Comparison of ENCODE assay signal across 1 cellular context in the genomic region with DNA sequence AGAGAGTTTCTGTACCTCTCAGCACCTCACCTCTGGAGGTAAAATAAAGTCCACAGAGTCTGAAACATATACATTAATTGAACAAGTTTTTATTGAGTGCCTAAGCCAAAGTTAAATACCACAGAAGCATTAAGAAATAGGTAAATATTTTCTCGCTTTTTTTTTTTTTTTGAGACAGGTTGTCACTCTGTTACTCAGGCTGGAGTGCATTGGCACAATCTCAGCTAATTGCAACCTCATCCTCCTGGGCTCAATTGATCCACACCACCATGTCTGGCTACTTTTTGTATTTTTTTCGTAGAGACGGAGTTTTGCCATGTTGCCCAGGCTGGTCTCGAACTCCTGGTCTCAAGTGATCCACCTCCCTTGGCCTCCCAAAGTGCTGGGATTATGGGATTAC.
TF ChIP-seq lines count a peak whose summit lies in the region.

No MANE protein-coding gene starts in this region.

TF ChIP-seq in HepG2, 621 proteins besides CTCF, POLR2A, EP300 and RAD21:
- no peak for TF ChIP-seq TP53 (CRISPR knock-in tag; conservative IDR thresholded peaks at IDR 0.05)
- TF ChIP-seq SIX1 (CRISPR knock-in tag; IDR thresholded peaks at IDR 0.05; ENCODE audit: borderline replicate concordance): no peak
- no peak for TF ChIP-seq ZNF609 (CRISPR knock-in tag; IDR thresholded peaks at IDR 0.05; ENCODE audit: borderline replicate concordance)
- TF ChIP-seq NCOA5 (CRISPR knock-in tag; IDR thresholded peaks at IDR 0.05): no peak
- TF ChIP-seq, protein P1, sequence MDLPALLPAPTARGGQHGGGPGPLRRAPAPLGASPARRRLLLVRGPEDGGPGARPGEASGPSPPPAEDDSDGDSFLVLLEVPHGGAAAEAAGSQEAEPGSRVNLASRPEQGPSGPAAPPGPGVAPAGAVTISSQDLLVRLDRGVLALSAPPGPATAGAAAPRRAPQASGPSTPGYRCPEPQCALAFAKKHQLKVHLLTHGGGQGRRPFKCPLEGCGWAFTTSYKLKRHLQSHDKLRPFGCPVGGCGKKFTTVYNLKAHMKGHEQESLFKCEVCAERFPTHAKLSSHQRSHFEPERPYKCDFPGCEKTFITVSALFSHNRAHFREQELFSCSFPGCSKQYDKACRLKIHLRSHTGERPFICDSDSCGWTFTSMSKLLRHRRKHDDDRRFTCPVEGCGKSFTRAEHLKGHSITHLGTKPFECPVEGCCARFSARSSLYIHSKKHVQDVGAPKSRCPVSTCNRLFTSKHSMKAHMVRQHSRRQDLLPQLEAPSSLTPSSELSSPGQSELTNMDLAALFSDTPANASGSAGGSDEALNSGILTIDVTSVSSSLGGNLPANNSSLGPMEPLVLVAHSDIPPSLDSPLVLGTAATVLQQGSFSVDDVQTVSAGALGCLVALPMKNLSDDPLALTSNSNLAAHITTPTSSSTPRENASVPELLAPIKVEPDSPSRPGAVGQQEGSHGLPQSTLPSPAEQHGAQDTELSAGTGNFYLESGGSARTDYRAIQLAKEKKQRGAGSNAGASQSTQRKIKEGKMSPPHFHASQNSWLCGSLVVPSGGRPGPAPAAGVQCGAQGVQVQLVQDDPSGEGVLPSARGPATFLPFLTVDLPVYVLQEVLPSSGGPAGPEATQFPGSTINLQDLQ (CRISPR knock-in tag; IDR thresholded peaks at IDR 0.05): no peak
- no peak for TF ChIP-seq IRX3 (CRISPR knock-in tag; IDR thresholded peaks at IDR 0.05; ENCODE audit: borderline replicate concordance, low read depth)
